ENCODE assay signal across 1 cellular context in genomic region chr17:12680993-12681392, GRCh38.
TF ChIP-seq lines count a peak whose summit lies in the region.

No MANE protein-coding gene starts in this region.

TF ChIP-seq in IMR-90, 13 proteins besides CTCF, POLR2A, EP300 and RAD21 (continued from another document):
- TF ChIP-seq MXI1 (IDR thresholded peaks at IDR 0.05; ENCODE audit: borderline replicate concordance, low read depth, low read length) (no peak), ELK1 (IDR thresholded peaks at IDR 0.05; ENCODE audit: borderline replicate concordance, low read depth, low read length) (no peak), CHD1 (IDR thresholded peaks at IDR 0.05; ENCODE audit: low read depth, low read length) (no peak), RFX5 (IDR thresholded peaks at IDR 0.05; ENCODE audit: low read depth, low read length) (no peak), MAFK (IDR thresholded peaks at IDR 0.05; ENCODE audit: low read depth, low read length) (no peak), RCOR1 (IDR thresholded peaks at IDR 0.05; ENCODE audit: insufficient replicate concordance, low read length) (no peak), BHLHE40 (IDR thresholded peaks at IDR 0.05; ENCODE audit: low read depth, low read length) (no peak), MAZ (IDR thresholded peaks at IDR 0.05; ENCODE audit: borderline replicate concordance, low read depth, low read length) (no peak), USF2 (IDR thresholded peaks at IDR 0.05; ENCODE audit: low read depth, low read length) (no peak), SMC3 (IDR thresholded peaks at IDR 0.05; ENCODE audit: low read depth, low read length) (no peak)
TF ChIP-seq in IMR-90: peak in this region for 0.
